28 cellular contexts compared by ENCODE assay signal in genomic region chr12:73629893-73630872, GRCh38.
DNase-seq lines count a peak whose midpoint lies in the region; ATAC-seq and TF ChIP-seq lines count a peak whose summit lies in the region.
"Had no signal": no experiment of that assay in that cellular context is flagged by ENCODE, and none has a peak within 500 bp of the region (broad histone marks: within the 10 kb centered on the region; RNA-seq: fewer than 3 reads in every experiment).

No MANE protein-coding gene starts in this region.

- ATAC-seq in stimulated activated effector memory CD8-positive, alpha-beta T cell treated with anti-CD3 and anti-CD28 coated beads, Interleukin-12 subunit alpha, Interleukin-12 subunit beta, amount 100 ng/mL, for 72 hours, result no peak
- no peak for ATAC-seq in gastroesophageal sphincter
- ATAC-seq: psoas muscle had no signal

- 33 to 55% methylated on average over 4 of the region's 4 CpGs for WGBS in endodermal cell (ENCODE audit: insufficient coverage in 1 of 2, insufficient read length in 1 of 2), 2 experiments
- 31 to 38% methylated on average over 4 of the region's 4 CpGs for WGBS in gastroesophageal sphincter (ENCODE audit: low coverage in 1 of 2), 2 donors

- peak overlapping the region; percentile 55; the same call in 1 of the 2 replicates for H3K27ac ChIP-seq in HUES6 (ENCODE audit: low read depth, low read length)
- H3K27ac ChIP-seq in endodermal cell (ENCODE audit: low read depth, low read length), result no peak overlapping the region
- H3K27ac ChIP-seq in iPS-20b (ENCODE audit: low read length), result peak overlapping the region; percentile 49
- H3K27ac ChIP-seq in A673 (ENCODE audit: low read depth, low read length, poor library complexity, severe bottlenecking), result no peak overlapping the region
- no peak overlapping the region for H3K27ac ChIP-seq in gastroesophageal sphincter
- H3K27ac ChIP-seq: BLaER1, cardiac muscle cell, coronary artery, psoas muscle, sigmoid colon, SK-N-MC, tibial artery had no signal

- CTCF ChIA-PET in A673 (lab: Charles Lee), result no interaction called here

- no peaks in the 10 kb centered on the region for H3K36me3 Mint-ChIP-seq in endodermal cell (ENCODE audit: low read depth)
- H3K36me3 Mint-ChIP-seq in type B pancreatic cell, result no peaks in the 10 kb centered on the region
- H3K36me3 Mint-ChIP-seq in stimulated activated effector memory CD8-positive, alpha-beta T cell treated with anti-CD3 and anti-CD28 coated beads, Interleukin-12 subunit alpha, Interleukin-12 subunit beta, amount 100 ng/mL, for 72 hours, result no peaks in the 10 kb centered on the region
- H3K36me3 Mint-ChIP-seq: activated naive CD8-positive, alpha-beta T cell treated with anti-CD3 and anti-CD28 coated beads for 36 hours had no signal

- H3K36me3 ChIP-seq in HUES6 (ENCODE audit: control insufficient read depth, insufficient read depth, low read length) (no peaks in the 10 kb centered on the region), endodermal cell (ENCODE audit: control insufficient read depth, insufficient read depth, low read length) (no peaks in the 10 kb centered on the region), iPS-20b (ENCODE audit: insufficient read depth, low read depth, low read length) (no peaks in the 10 kb centered on the region), A673 (ENCODE audit: insufficient read depth, low read length, poor library complexity, severe bottlenecking) (no peaks in the 10 kb centered on the region), gastroesophageal sphincter (no peaks in the 10 kb centered on the region)
- H3K36me3 ChIP-seq: BLaER1, cardiac muscle cell, sigmoid colon, tibial artery had no signal

- intact Hi-C loops in A673 (cut with micrococcal nuclease; ENCODE audit: unreplicated experiment), result no loop called here

- DNase-seq in endodermal cell, result no peak
- no peak for DNase-seq in type B pancreatic cell (ENCODE audit: extremely low spot score, unreplicated experiment)
- no peak for DNase-seq in A673 (ENCODE audit: low spot score)
- DNase-seq in stimulated activated effector memory CD8-positive, alpha-beta T cell treated with anti-CD3 and anti-CD28 coated beads, Interleukin-12 subunit alpha, Interleukin-12 subunit beta, amount 100 ng/mL, for 72 hours (ENCODE audit: low spot score in 2 of 2), result no peak
- DNase-seq: activated B cell treated with CpG ODN at 0.5 μM for 24 hours; activated CD4-positive, alpha-beta T cell treated with anti-CD3 and anti-CD28 coated beads, Interleukin-2, amount 50 U/mL, for 1 hour; activated effector memory CD4-positive, alpha-beta T cell treated with anti-CD3 and anti-CD28 coated beads, Interleukin-2, amount 50 U/mL, for 16 hours; activated naive CD8-positive, alpha-beta T cell treated with anti-CD3 and anti-CD28 coated beads for 36 hours; activated T-cell treated with anti-CD3 and anti-CD28 coated beads, Interleukin-2, amount 50 U/mL, for 1 hour; anterior cingulate cortex; effector CD8-positive, alpha-beta T cell; EL; erythroblast; KBM-7; mesenchymal stem cell; NCI-H1092 treated with DMSO at 0.1 percent for 48 hours; NCI-H187; psoas muscle; sigmoid colon; stimulated activated CD4-positive, alpha-beta T cell treated with anti-CD3 and anti-CD28 coated beads, Interleukin-4, amount 100 ng/mL, for 24 hours; tibial artery had no signal

- BruUV-seq in A673 (replicated peaks; lab: Mats Ljungman, UMichigan), result no TSS peak

- peak; percentile 61 for TF ChIP-seq CTCF in endodermal cell (conservative IDR thresholded peaks at IDR 0.05)
- TF ChIP-seq CTCF in type B pancreatic cell (conservative IDR thresholded peaks at IDR 0.05), result peak; percentile 58
- no peak for TF ChIP-seq CTCF in A673 (conservative IDR thresholded peaks at IDR 0.05; ENCODE audit: low read depth, low read length)
- no peak for TF ChIP-seq CTCF in gastroesophageal sphincter (IDR thresholded peaks at IDR 0.05)

- H3K9ac ChIP-seq in HUES6 (ENCODE audit: low read length) (no peak overlapping the region), endodermal cell (ENCODE audit: extremely low read depth, low read length, poor library complexity, severe bottlenecking) (no peak overlapping the region), iPS-20b (ENCODE audit: low read depth, low read length) (peak overlapping the region; percentile 21; the same call in 1 of the 2 replicates)
- H3K9ac ChIP-seq: BLaER1 had no signal

- POLR2A ChIA-PET in A673 (lab: Charles Lee; ENCODE audit: low non-redundant PET), result no interaction called here

- H3K4me3 ChIP-seq in HUES6 (ENCODE audit: low read depth, low read length) (peak overlapping the region; percentile 16), endodermal cell (ENCODE audit: low read length) (no peak overlapping the region), iPS-20b (ENCODE audit: low read length) (peak overlapping the region; percentile 31; the same call in 1 of the 2 replicates), A673 (ENCODE audit: low read depth, low read length, poor library complexity, severe bottlenecking) (no peak overlapping the region), gastroesophageal sphincter (no peak overlapping the region)
- H3K4me3 ChIP-seq: BLaER1, cardiac muscle cell, coronary artery, psoas muscle, sigmoid colon, SK-N-MC, tibial artery had no signal

- H3K27ac Mint-ChIP-seq in endodermal cell (no peak overlapping the region), type B pancreatic cell (no peak overlapping the region)
- no peak overlapping the region for H3K27ac Mint-ChIP-seq in stimulated activated effector memory CD8-positive, alpha-beta T cell treated with anti-CD3 and anti-CD28 coated beads, Interleukin-12 subunit alpha, Interleukin-12 subunit beta, amount 100 ng/mL, for 72 hours
- H3K27ac Mint-ChIP-seq: activated B cell treated with CpG ODN at 0.5 μM for 24 hours; activated naive CD8-positive, alpha-beta T cell treated with anti-CD3 and anti-CD28 coated beads for 36 hours had no signal

- H3K27me3 Mint-ChIP-seq in endodermal cell (ENCODE audit: insufficient read depth) (no peaks in the 10 kb centered on the region), type B pancreatic cell (no peaks in the 10 kb centered on the region)
- H3K27me3 Mint-ChIP-seq: activated B cell treated with CpG ODN at 0.5 μM for 24 hours; activated naive CD8-positive, alpha-beta T cell treated with anti-CD3 and anti-CD28 coated beads for 36 hours had no signal

- H3K9me3 ChIP-seq in HUES6 (ENCODE audit: control insufficient read depth, insufficient read depth, low read depth, low read length), result no peaks in the 10 kb centered on the region
- no peaks in the 10 kb centered on the region for H3K9me3 ChIP-seq in endodermal cell (ENCODE audit: control insufficient read depth, low read length)
- no peaks in the 10 kb centered on the region for H3K9me3 ChIP-seq in iPS-20b (ENCODE audit: insufficient read depth, low read depth, low read length)
- no peaks in the 10 kb centered on the region for H3K9me3 ChIP-seq in A673 (ENCODE audit: low read depth, low read length, poor library complexity, severe bottlenecking)
- no peaks in the 10 kb centered on the region for H3K9me3 ChIP-seq in gastroesophageal sphincter
- H3K9me3 ChIP-seq: BLaER1, psoas muscle, sigmoid colon, tibial artery had no signal

- H3K27me3 ChIP-seq in HUES6 (ENCODE audit: control insufficient read depth, insufficient read depth, low read length) (no peaks in the 10 kb centered on the region), endodermal cell (ENCODE audit: control insufficient read depth, insufficient read depth, low read length, poor library complexity, severe bottlenecking) (no peaks in the 10 kb centered on the region), iPS-20b (ENCODE audit: insufficient read depth, low read length) (no peaks in the 10 kb centered on the region), A673 (replicated peaks; ENCODE audit: insufficient read depth, low read depth, low read length, poor library complexity) (no peaks in the 10 kb centered on the region), gastroesophageal sphincter (no peaks in the 10 kb centered on the region)
- H3K27me3 ChIP-seq: BLaER1, cardiac muscle cell, sigmoid colon, tibial artery had no signal

- H3K4me1 Mint-ChIP-seq in endodermal cell, result peaks cover 5% of the 10 kb centered on the region
- H3K4me1 Mint-ChIP-seq in type B pancreatic cell (ENCODE audit: unreplicated experiment), result no peaks in the 10 kb centered on the region
- H3K4me1 Mint-ChIP-seq in stimulated activated effector memory CD8-positive, alpha-beta T cell treated with anti-CD3 and anti-CD28 coated beads, Interleukin-12 subunit alpha, Interleukin-12 subunit beta, amount 100 ng/mL, for 72 hours, result no peaks in the 10 kb centered on the region
- H3K4me1 Mint-ChIP-seq: activated B cell treated with CpG ODN at 0.5 μM for 24 hours; activated naive CD8-positive, alpha-beta T cell treated with anti-CD3 and anti-CD28 coated beads for 36 hours had no signal

- peaks cover 25% of the 10 kb centered on the region for H3K4me1 ChIP-seq in HUES6 (ENCODE audit: control insufficient read depth, insufficient read depth, low read length)
- H3K4me1 ChIP-seq in endodermal cell (ENCODE audit: control insufficient read depth, insufficient read depth, low read length), result no peaks in the 10 kb centered on the region
- peaks cover 14% of the 10 kb centered on the region; the same call in 1 of the 2 replicates for H3K4me1 ChIP-seq in iPS-20b (ENCODE audit: insufficient read depth, low read length)
- H3K4me1 ChIP-seq in A673 (ENCODE audit: insufficient read depth, low read length, poor library complexity, severe bottlenecking), result no peaks in the 10 kb centered on the region
- no peaks in the 10 kb centered on the region for H3K4me1 ChIP-seq in gastroesophageal sphincter
- H3K4me1 ChIP-seq: BLaER1, psoas muscle, sigmoid colon, tibial artery had no signal

- no peak for TF ChIP-seq EP300 in gastroesophageal sphincter (IDR thresholded peaks at IDR 0.05)

- H3K4me3 Mint-ChIP-seq in endodermal cell, result no peak overlapping the region
- no peak overlapping the region for H3K4me3 Mint-ChIP-seq in type B pancreatic cell
- no peak overlapping the region for H3K4me3 Mint-ChIP-seq in stimulated activated effector memory CD8-positive, alpha-beta T cell treated with anti-CD3 and anti-CD28 coated beads, Interleukin-12 subunit alpha, Interleukin-12 subunit beta, amount 100 ng/mL, for 72 hours
- H3K4me3 Mint-ChIP-seq: activated B cell treated with CpG ODN at 0.5 μM for 24 hours; activated naive CD8-positive, alpha-beta T cell treated with anti-CD3 and anti-CD28 coated beads for 36 hours had no signal

- H3K9me3 Mint-ChIP-seq in endodermal cell, result no peaks in the 10 kb centered on the region
- no peaks in the 10 kb centered on the region for H3K9me3 Mint-ChIP-seq in type B pancreatic cell
- H3K9me3 Mint-ChIP-seq in stimulated activated effector memory CD8-positive, alpha-beta T cell treated with anti-CD3 and anti-CD28 coated beads, Interleukin-12 subunit alpha, Interleukin-12 subunit beta, amount 100 ng/mL, for 72 hours, result peaks cover 11% of the 10 kb centered on the region

- TF ChIP-seq POLR2A in gastroesophageal sphincter (IDR thresholded peaks at IDR 0.05), result no peak

Comparison
In these comparisons a context has a peak if more than half of its experiments do, and no peak if none do; other contexts are left out.
1. H3K27ac ChIP-seq: peak in HUES6 (single experiment) and iPS-20b (single experiment); none in endodermal cell (single experiment), A673 (single experiment) and gastroesophageal sphincter (0 of 4).
2. H3K4me3 ChIP-seq: peak in HUES6 (single experiment) and iPS-20b (single experiment); none in endodermal cell (single experiment), A673 (single experiment) and gastroesophageal sphincter (0 of 2).
3. CTCF ChIP-seq: peak in endodermal cell (single experiment) and type B pancreatic cell (single experiment); none in A673 (single experiment) and gastroesophageal sphincter (0 of 4).